21 cellular contexts compared by ENCODE assay signal in the genomic region with DNA sequence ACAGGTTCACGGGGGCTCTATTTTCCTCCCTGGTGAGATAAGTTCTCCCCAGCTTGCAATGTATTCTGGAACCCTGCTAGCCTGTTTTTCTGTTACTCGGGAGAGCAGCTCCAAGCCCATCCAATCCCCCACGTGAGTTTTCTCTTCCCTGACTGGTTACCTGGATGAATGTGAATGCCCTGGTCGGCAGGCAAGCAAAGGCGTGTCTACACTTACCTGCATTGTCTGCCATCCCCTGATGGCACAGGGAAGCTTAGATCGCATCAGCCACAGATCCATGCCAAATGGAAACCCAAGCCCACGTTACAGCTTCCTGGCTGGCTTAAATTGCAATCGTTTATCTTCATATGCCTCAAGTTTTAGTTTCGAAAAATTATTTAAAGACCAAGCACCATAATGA.
DNase-seq lines count a peak whose midpoint lies in the region; ATAC-seq and TF ChIP-seq lines count a peak whose summit lies in the region.
"Had no signal": no experiment of that assay in that cellular context is flagged by ENCODE, and none has a peak within 500 bp of the region (broad histone marks: within the 10 kb centered on the region; RNA-seq: fewer than 3 reads in every experiment).

No MANE protein-coding gene starts in this region.

- DNase-seq in T-helper 2 cell treated with Interferon-gamma antibody and Interleukin-4, amounts not matched to agents 5 μg/mL and 100 μg/mL, for 36 hours (ENCODE audit: low spot score): no peak
- DNase-seq in T-helper 2 cell (no peak), DND-41 (no peak), PC-9 (no peak), GM10248 (ENCODE audit: extremely low spot score) (no peak), NCI-H2227 treated with DMSO at 0.1 percent for 48 hours (lab: John Stamatoyannopoulos, UW) (no peak)
- DNase-seq in activated naive CD8-positive, alpha-beta T cell treated with anti-CD3 and anti-CD28 coated beads for 36 hours: no peak
- no peak for DNase-seq in naive thymus-derived CD8-positive, alpha-beta T cell
- DNase-seq: activated CD4-positive, alpha-beta T cell treated with anti-CD3 and anti-CD28 coated beads, Interleukin-2, amount 50 U/mL, for 4 hours; Caco-2; dorsolateral prefrontal cortex; GDM1; kidney glomerular epithelial cell; MG63; mucosa of descending colon; SJCRH30 had no signal

- peaks cover 17% of the 10 kb centered on the region; the same call in 1 of the 2 replicates for H4K20me1 ChIP-seq in DND-41 (ENCODE audit: insufficient read depth, low read length)
- H4K20me1 ChIP-seq in PC-9 (ENCODE audit: insufficient read depth): no peaks in the 10 kb centered on the region

- CTCF ChIA-PET in PC-9 (lab: Charles Lee) (interaction anchor here (0.6 kb wide), 1 partner anchor 375 kb away, joined by 6 read pairs; no protein-coding TSS in a partner anchor), GM10248 (lab: Yijun Ruan, JAX) (no interaction called here)

- no peaks in the 10 kb centered on the region for H3K27me3 Mint-ChIP-seq in T-helper 2 cell treated with Interferon-gamma antibody and Interleukin-4, amounts not matched to agents 5 μg/mL and 100 μg/mL, for 36 hours (ENCODE audit: low read depth)
- H3K27me3 Mint-ChIP-seq in activated naive CD8-positive, alpha-beta T cell treated with anti-CD3 and anti-CD28 coated beads for 36 hours: no peaks in the 10 kb centered on the region
- no peaks in the 10 kb centered on the region for H3K27me3 Mint-ChIP-seq in naive thymus-derived CD8-positive, alpha-beta T cell
- H3K27me3 Mint-ChIP-seq: stimulated activated memory B cell treated with anti-CD40 and anti-IgM and Interleukin-4, amounts not matched to agents 10 μg/mL and 1 μg/mL and 100 μg/mL, for 72 hours had no signal

- H3K79me2 ChIP-seq in DND-41 (ENCODE audit: insufficient read depth, low read length): peaks cover 57% of the 10 kb centered on the region
- H3K79me2 ChIP-seq in PC-9 (ENCODE audit: low read depth): no peaks in the 10 kb centered on the region

- H3K27me3 ChIP-seq in DND-41 (ENCODE audit: insufficient read depth, low read length, poor library complexity) (no peaks in the 10 kb centered on the region), PC-9 (ENCODE audit: insufficient read depth, low read depth) (no peaks in the 10 kb centered on the region)
- H3K27me3 ChIP-seq: dorsolateral prefrontal cortex, MG63, SJCRH30 had no signal

- H3K36me3 ChIP-seq in DND-41 (ENCODE audit: insufficient read depth, low read length) (0 out of 2 replicates have a peak, but pooled peaks cover 3% of the 10 kb centered on the region), PC-9 (ENCODE audit: low read depth) (no peaks in the 10 kb centered on the region)
- H3K36me3 ChIP-seq: HAP-1, MG63, SJCRH30 had no signal

- TF ChIP-seq CTCF in DND-41 (IDR thresholded peaks at IDR 0.05; ENCODE audit: borderline replicate concordance, extremely low read depth, low read length, poor library complexity, severe bottlenecking) (no peak), PC-9 (conservative IDR thresholded peaks at IDR 0.05) (no peak), GM10248 (IDR thresholded peaks at IDR 0.05; ENCODE audit: control extremely low read depth, extremely low read depth, low read depth, missing control alignments) (no peak)

- H3K4me3 ChIP-seq in DND-41 (ENCODE audit: low read depth in 1 of 2, low read length in 2 of 2) (no peak overlapping the region), PC-9 (no peak overlapping the region)
- H3K4me3 ChIP-seq: dorsolateral prefrontal cortex, HAP-1, MG63, mucosa of descending colon, SJCRH30, skin epidermis had no signal

- no peak for ATAC-seq in DND-41 (ENCODE audit: insufficient read depth, low read depth)
- ATAC-seq in naive thymus-derived CD8-positive, alpha-beta T cell: no peak
- ATAC-seq: mucosa of descending colon; stimulated activated memory B cell treated with anti-CD40 and anti-IgM and Interleukin-4, amounts not matched to agents 10 μg/mL and 1 μg/mL and 100 μg/mL, for 72 hours had no signal

- POLR2A ChIA-PET in naive thymus-derived CD8-positive, alpha-beta T cell (lab: Charles Lee): interaction anchor here (0.6 to 4.2 kb wide), 10 partner anchors 10 to 303 kb away, joined by 3 to 16 read pairs (median 5); no protein-coding TSS in a partner anchor
- POLR2A ChIA-PET in PC-9 (lab: Charles Lee; ENCODE audit: unreplicated experiment): no interaction called here
- POLR2A ChIA-PET in GM10248 (lab: Yijun Ruan, JAX): no interaction called here

- H2AFZ ChIP-seq in DND-41 (ENCODE audit: low read depth, low read length): no peak overlapping the region
- no peak overlapping the region for H2AFZ ChIP-seq in PC-9
- H2AFZ ChIP-seq: parathyroid adenoma had no signal

- H3K4me1 ChIP-seq in DND-41 (ENCODE audit: insufficient read depth, low read length) (peaks cover 25% of the 10 kb centered on the region), PC-9 (replicated peaks; ENCODE audit: insufficient read depth) (no peaks in the 10 kb centered on the region)
- H3K4me1 ChIP-seq: Caco-2, HAP-1, SJCRH30 had no signal

- no peak overlapping the region for H3K9ac ChIP-seq in DND-41 (ENCODE audit: low read depth, low read length)
- H3K9ac ChIP-seq: parathyroid adenoma had no signal

- H3K27ac ChIP-seq in DND-41 (ENCODE audit: low read length) (peak overlapping the region; percentile 56), PC-9 (no peak overlapping the region)
- H3K27ac ChIP-seq: parathyroid adenoma, SJCRH30 had no signal

- H3K4me3 Mint-ChIP-seq in T-helper 2 cell treated with Interferon-gamma antibody and Interleukin-4, amounts not matched to agents 5 μg/mL and 100 μg/mL, for 36 hours: no peak overlapping the region
- H3K4me3 Mint-ChIP-seq in activated naive CD8-positive, alpha-beta T cell treated with anti-CD3 and anti-CD28 coated beads for 36 hours: peak overlapping the region; percentile 51
- peak overlapping the region in 9 of 10 donors; percentile 28 to 75 (median 63) for H3K4me3 Mint-ChIP-seq in naive thymus-derived CD8-positive, alpha-beta T cell
- H3K4me3 Mint-ChIP-seq: stimulated activated memory B cell treated with anti-CD40 and anti-IgM and Interleukin-4, amounts not matched to agents 10 μg/mL and 1 μg/mL and 100 μg/mL, for 72 hours had no signal

- H3K4me2 ChIP-seq in DND-41 (ENCODE audit: insufficient read depth, low read length): no peak overlapping the region
- H3K4me2 ChIP-seq in PC-9: no peak overlapping the region

- H3K36me3 Mint-ChIP-seq in T-helper 2 cell treated with Interferon-gamma antibody and Interleukin-4, amounts not matched to agents 5 μg/mL and 100 μg/mL, for 36 hours (ENCODE audit: low read depth): peaks cover 22% of the 10 kb centered on the region
- H3K36me3 Mint-ChIP-seq in activated naive CD8-positive, alpha-beta T cell treated with anti-CD3 and anti-CD28 coated beads for 36 hours: peaks cover 26% of the 10 kb centered on the region
- H3K36me3 Mint-ChIP-seq in naive thymus-derived CD8-positive, alpha-beta T cell: peaks cover 0 to 23% (median 19%) of the 10 kb centered on the region in 3 donors
- H3K36me3 Mint-ChIP-seq: stimulated activated memory B cell treated with anti-CD40 and anti-IgM and Interleukin-4, amounts not matched to agents 10 μg/mL and 1 μg/mL and 100 μg/mL, for 72 hours had no signal

- peaks cover 62% of the 10 kb centered on the region for H3K4me1 Mint-ChIP-seq in T-helper 2 cell treated with Interferon-gamma antibody and Interleukin-4, amounts not matched to agents 5 μg/mL and 100 μg/mL, for 36 hours (ENCODE audit: low read depth)
- peaks cover 87% of the 10 kb centered on the region for H3K4me1 Mint-ChIP-seq in activated naive CD8-positive, alpha-beta T cell treated with anti-CD3 and anti-CD28 coated beads for 36 hours
- H3K4me1 Mint-ChIP-seq in naive thymus-derived CD8-positive, alpha-beta T cell: peaks cover 57 to 94% (median 92%) of the 10 kb centered on the region in 4 donors

- H3K9me3 ChIP-seq in DND-41 (ENCODE audit: insufficient read depth, low read length, severe bottlenecking): no peaks in the 10 kb centered on the region
- H3K9me3 ChIP-seq in PC-9 (ENCODE audit: insufficient read depth, low read depth): no peaks in the 10 kb centered on the region
- H3K9me3 ChIP-seq: Caco-2, HAP-1, MG63, mucosa of descending colon, SJCRH30 had no signal

- no TSS peak for BruUV-seq in PC-9 (replicated peaks; lab: Mats Ljungman, UMichigan)

- peak overlapping the region; percentile 22 for H3K27ac Mint-ChIP-seq in T-helper 2 cell treated with Interferon-gamma antibody and Interleukin-4, amounts not matched to agents 5 μg/mL and 100 μg/mL, for 36 hours
- H3K27ac Mint-ChIP-seq in activated naive CD8-positive, alpha-beta T cell treated with anti-CD3 and anti-CD28 coated beads for 36 hours: peak overlapping the region; percentile 93
- H3K27ac Mint-ChIP-seq in naive thymus-derived CD8-positive, alpha-beta T cell: peak overlapping the region; percentile 96 to 99 (median 98)
- H3K27ac Mint-ChIP-seq: activated T-helper 2 cell treated with anti-CD3 and anti-CD28 coated beads, Interferon-gamma antibody, Interleukin-2, Interleukin-4, amounts not matched to agents 10 μg/mL and 5 μg/mL and 100 μg/mL, durations not matched to agents 14 hours and 24 hours and 36 hours had no signal

- no peaks in the 10 kb centered on the region for H3K9me3 Mint-ChIP-seq in T-helper 2 cell treated with Interferon-gamma antibody and Interleukin-4, amounts not matched to agents 5 μg/mL and 100 μg/mL, for 36 hours
- H3K9me3 Mint-ChIP-seq in activated naive CD8-positive, alpha-beta T cell treated with anti-CD3 and anti-CD28 coated beads for 36 hours: peaks cover 5% of the 10 kb centered on the region
- H3K9me3 Mint-ChIP-seq in naive thymus-derived CD8-positive, alpha-beta T cell: no peaks in the 10 kb centered on the region
- H3K9me3 Mint-ChIP-seq: activated T-helper 2 cell treated with anti-CD3 and anti-CD28 coated beads, Interferon-gamma antibody, Interleukin-2, Interleukin-4, amounts not matched to agents 10 μg/mL and 5 μg/mL and 100 μg/mL, durations not matched to agents 14 hours and 24 hours and 36 hours; stimulated activated memory B cell treated with anti-CD40 and anti-IgM and Interleukin-4, amounts not matched to agents 10 μg/mL and 1 μg/mL and 100 μg/mL, for 72 hours had no signal

- H3F3A ChIP-seq in PC-9 (ENCODE audit: insufficient read depth, low read depth): no peaks in the 10 kb centered on the region

- H3K9me2 ChIP-seq in PC-9 (ENCODE audit: insufficient read depth): no peaks in the 10 kb centered on the region

- intact Hi-C loops in PC-9 (cut with micrococcal nuclease; ENCODE audit: unreplicated experiment): no loop called here

Comparison
In these comparisons a context has a peak if more than half of its experiments do, and no peak if none do; other contexts are left out.
1. H3K27ac Mint-ChIP-seq: peak in every context shown above with its lines; median percentile 98 in naive thymus-derived CD8-positive, alpha-beta T cell; 93 in activated naive CD8-positive, alpha-beta T cell treated with anti-CD3 and anti-CD28 coated beads for 36 hours; 22 in T-helper 2 cell treated with Interferon-gamma antibody and Interleukin-4, amounts not matched to agents 5 μg/mL and 100 μg/mL, for 36 hours.